8 cellular contexts compared by ENCODE assay signal in genomic region chr1:10032590-10033358, GRCh38. TPM values are rescaled to one million over a fixed set of nuclear protein-coding genes. Genes with fewer than 3 reads are reported as not detected.
DNase-seq lines count a peak whose midpoint lies in the region; ATAC-seq and TF ChIP-seq lines count a peak whose summit lies in the region.

TSS of gene UBE4B (plus strand) at chr1:10032958. CDS start at chr1:10033671, 713 bp downstream.

- no peaks in the 10 kb centered on the region for H3K9me3 Mint-ChIP-seq in activated CD4-positive, alpha-beta T cell treated with anti-CD3 and anti-CD28 coated beads, Interleukin-2, amount 10 ng/mL, durations not matched to agents 7 days and 5 days

- ATAC-seq in GM19351 (IDR thresholded peaks at IDR 0.05; ENCODE audit: unreplicated experiment) (peak; percentile 92), HG03521 (IDR thresholded peaks at IDR 0.05; ENCODE audit: unreplicated experiment) (peak; percentile 98), left lobe of liver (peak; percentile 97)

- H3K4me3 Mint-ChIP-seq in activated CD4-positive, alpha-beta T cell treated with anti-CD3 and anti-CD28 coated beads, Interleukin-2, amount 10 ng/mL, durations not matched to agents 7 days and 5 days, result peak within 1 kb of the TSS; percentile 97

- H3K4me1 Mint-ChIP-seq in activated CD4-positive, alpha-beta T cell treated with anti-CD3 and anti-CD28 coated beads, Interleukin-2, amount 10 ng/mL, durations not matched to agents 7 days and 5 days, result peaks cover 25% of the 10 kb centered on the region

- H3K27ac Mint-ChIP-seq in activated CD4-positive, alpha-beta T cell treated with anti-CD3 and anti-CD28 coated beads, Interleukin-2, amount 10 ng/mL, durations not matched to agents 7 days and 5 days, result peak within 1 kb of the TSS; percentile 96

- peak; percentile 97 for DNase-seq in NCI-H69 (lab: John Stamatoyannopoulos, UW)
- DNase-seq in activated CD4-positive, alpha-beta T cell treated with anti-CD3 and anti-CD28 coated beads, Interleukin-2, amount 10 ng/mL, durations not matched to agents 7 days and 5 days, result peak; percentile 97
- DNase-seq in cortex of kidney (lab: John Stamatoyannopoulos, UW), result peak; percentile 63
- peak; percentile 99 for DNase-seq in left lobe of liver (ENCODE audit: low spot score)
- DNase-seq in stimulated activated CD4-positive, alpha-beta T cell treated with anti-CD3 and anti-CD28 coated beads, Interleukin-2, amount 100 ng/mL, for 4 hours (ENCODE audit: low read depth), result peak; percentile 98

- CTCF ChIA-PET in activated CD4-positive, alpha-beta T cell treated with anti-CD3 and anti-CD28 coated beads, Interleukin-2, amount 10 ng/mL, durations not matched to agents 7 days and 5 days (lab: Charles Lee), result no interaction called here

- no peaks in the 10 kb centered on the region for H3K27me3 Mint-ChIP-seq in activated CD4-positive, alpha-beta T cell treated with anti-CD3 and anti-CD28 coated beads, Interleukin-2, amount 10 ng/mL, durations not matched to agents 7 days and 5 days

- TF ChIP-seq CTCF in C4-2B (conservative IDR thresholded peaks at IDR 0.05), result peak; percentile 99

- H3K27ac ChIP-seq in C4-2B, result peak within 1 kb of the TSS; percentile 85

- POLR2A ChIA-PET in activated CD4-positive, alpha-beta T cell treated with anti-CD3 and anti-CD28 coated beads, Interleukin-2, amount 10 ng/mL, durations not matched to agents 7 days and 5 days (lab: Charles Lee), result interaction anchor here (0.6 kb wide), 1 partner anchor 25 kb away, joined by 9 read pairs; no protein-coding TSS in a partner anchor

- H3K36me3 Mint-ChIP-seq in activated CD4-positive, alpha-beta T cell treated with anti-CD3 and anti-CD28 coated beads, Interleukin-2, amount 10 ng/mL, durations not matched to agents 7 days and 5 days (ENCODE audit: low read depth), result peaks cover 2% of the 10 kb centered on the region

RNA-seq across cellular contexts. Expression of gene UBE4B, which starts in this region (rescaled TPM):
- total RNA-seq in activated CD4-positive, alpha-beta T cell treated with anti-CD3 and anti-CD28 coated beads, Interleukin-2, amount 10 ng/mL, durations not matched to agents 7 days and 5 days, result 10 to 100 TPM; 30.9 to 38.4 TPM
- 21.6 TPM for total RNA-seq in left lobe of liver

Comparison
In these comparisons a context has a peak if more than half of its experiments do, and no peak if none do; other contexts are left out.
1. Peak in every context shown above with its lines: DNase-seq, ATAC-seq and H3K27ac ChIP-seq.